10 cellular contexts compared by ENCODE assay signal in the genomic region with DNA sequence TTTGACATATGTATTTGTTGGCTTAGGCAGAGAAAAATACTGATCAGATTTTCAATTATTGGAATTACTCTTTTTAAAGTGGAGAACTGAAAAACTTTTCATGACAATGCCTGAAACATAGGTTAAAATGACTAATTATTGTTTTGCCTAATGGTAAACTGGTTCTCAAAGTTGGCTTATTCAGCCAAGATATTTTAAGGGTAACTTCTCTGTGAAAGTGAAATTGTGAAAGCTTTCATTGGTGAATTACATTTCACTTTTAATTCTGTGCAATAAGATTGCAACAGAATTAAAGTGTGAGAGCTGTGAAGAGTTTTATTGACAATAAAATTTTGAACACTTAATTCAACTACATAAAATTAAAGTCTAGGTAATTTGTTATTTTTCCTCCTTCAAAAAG. TPM values are rescaled to one million over a fixed set of nuclear protein-coding genes. Genes with fewer than 3 reads are reported as not detected.
"Had no signal": no experiment of that assay in that cellular context is flagged by ENCODE, and none has a peak within 500 bp of the region (broad histone marks: within the 10 kb centered on the region; RNA-seq: fewer than 3 reads in every experiment).

No MANE protein-coding gene starts in this region.

- H3K9ac ChIP-seq: KMS-11 had no signal

- H2AFZ ChIP-seq: GM23338 had no signal

- H3K4me2 ChIP-seq: GM23338, KMS-11 had no signal

- H3K4me3 ChIP-seq: GM23338 had no signal

- FAIRE-seq: H1, H54, HepG2 had no signal

- H3K27ac ChIP-seq: HL-60, KMS-11 had no signal

- ATAC-seq: GM23338, HepG2 had no signal

- DNase-seq: H9, HCEC 1CT, HFFc6, KBM-7 had no signal

RNA-seq across cellular contexts. Expression of a gene that starts 24.5 kb away (rescaled TPM):
- polyA plus RNA-seq: HepG2 had no signal
